In genomic region chr20:59042796-59043621, GRCh38 we compare ENCODE assay signal across 8 cellular contexts. TPM values are rescaled to one million over a fixed set of nuclear protein-coding genes. Genes with fewer than 3 reads are reported as not detected.
DNase-seq lines count a peak whose midpoint lies in the region; ATAC-seq and TF ChIP-seq lines count a peak whose summit lies in the region.

No MANE protein-coding gene starts in this region.

- H3K27me3 ChIP-seq in SU-DHL-6 (ENCODE audit: low read length) = no peaks in the 10 kb centered on the region
- no peaks in the 10 kb centered on the region for H3K27me3 ChIP-seq in heart left ventricle

- H3K36me3 Mint-ChIP-seq in activated naive CD8-positive, alpha-beta T cell treated with anti-CD3 and anti-CD28 coated beads, Interleukin-2, amount 50 U/mL, for 24 hours (ENCODE audit: low read depth) = peaks cover 32% of the 10 kb centered on the region
- H3K36me3 Mint-ChIP-seq in type B pancreatic cell = peaks cover 7% of the 10 kb centered on the region

- peaks cover 21% of the 10 kb centered on the region; the same call in 1 of the 2 replicates for H4K20me1 ChIP-seq in SU-DHL-6 (ENCODE audit: low read depth, low read length)

- ATAC-seq in HG02678 (IDR thresholded peaks at IDR 0.05; ENCODE audit: unreplicated experiment) (peak; percentile 92), heart left ventricle (peak; percentile 95 to 99 (median 98))
- ATAC-seq in activated naive CD8-positive, alpha-beta T cell treated with anti-CD3 and anti-CD28 coated beads, Interleukin-2, amount 50 U/mL, for 24 hours = peak; percentile 96

- peak overlapping the region; percentile 92 for H3K27ac Mint-ChIP-seq in activated naive CD8-positive, alpha-beta T cell treated with anti-CD3 and anti-CD28 coated beads, Interleukin-2, amount 50 U/mL, for 24 hours
- H3K27ac Mint-ChIP-seq in type B pancreatic cell = peak overlapping the region; percentile 82

- WGBS in heart left ventricle, 4 donors = 14 to 35% (median 15%) methylated on average over 31 to 66 of the region's 66 CpGs

- peaks cover 46% of the 10 kb centered on the region for H3K79me2 ChIP-seq in SU-DHL-6 (ENCODE audit: insufficient read depth, low read length)

- H3K27me3 Mint-ChIP-seq in activated naive CD8-positive, alpha-beta T cell treated with anti-CD3 and anti-CD28 coated beads, Interleukin-2, amount 50 U/mL, for 24 hours = no peaks in the 10 kb centered on the region
- peaks cover 3% of the 10 kb centered on the region for H3K27me3 Mint-ChIP-seq in type B pancreatic cell

- peak overlapping the region; percentile 82 for H3K4me3 Mint-ChIP-seq in activated naive CD8-positive, alpha-beta T cell treated with anti-CD3 and anti-CD28 coated beads, Interleukin-2, amount 50 U/mL, for 24 hours
- peak overlapping the region; percentile 89 for H3K4me3 Mint-ChIP-seq in type B pancreatic cell

- H3K36me3 ChIP-seq in SU-DHL-6 (ENCODE audit: low read length) (peaks cover 9% of the 10 kb centered on the region; the same call in 1 of the 2 replicates), heart left ventricle (peaks cover 0 to 13% (median 5%) of the 10 kb centered on the region in 9 donors)

- TF ChIP-seq CTCF in GM12875 (IDR thresholded peaks at IDR 0.05; ENCODE audit: borderline replicate concordance, insufficient read depth, low read depth, low read length) = no peak
- TF ChIP-seq CTCF in SU-DHL-6 (IDR thresholded peaks at IDR 0.05; ENCODE audit: insufficient read depth, low read length, poor library complexity, severe bottlenecking) = no peak
- peak in 1 of 12 donors; percentile 12 for TF ChIP-seq CTCF in heart left ventricle (IDR thresholded peaks at IDR 0.05)
- no peak for TF ChIP-seq CTCF in type B pancreatic cell (conservative IDR thresholded peaks at IDR 0.05)

- H3K9me3 Mint-ChIP-seq in activated naive CD8-positive, alpha-beta T cell treated with anti-CD3 and anti-CD28 coated beads, Interleukin-2, amount 50 U/mL, for 24 hours = no peaks in the 10 kb centered on the region
- H3K9me3 Mint-ChIP-seq in type B pancreatic cell = peaks cover 3% of the 10 kb centered on the region

- peak overlapping the region; percentile 94 for H3K9ac ChIP-seq in SU-DHL-6 (ENCODE audit: low read length)

- H3K27ac ChIP-seq in SU-DHL-6 (ENCODE audit: low read depth, low read length) (peak overlapping the region; percentile 64), heart left ventricle (peak overlapping the region; percentile 68 to 92 (median 86))

- H3K4me1 ChIP-seq in heart left ventricle = peaks cover 9 to 45% (median 28%) of the 10 kb centered on the region in 12 donors

- H3K9me3 ChIP-seq in SU-DHL-6 (ENCODE audit: insufficient read depth, low read length) (no peaks in the 10 kb centered on the region), heart left ventricle (no peaks in the 10 kb centered on the region)

- intact Hi-C loops in heart left ventricle (cut with DNase I) = loop anchor here in 5 of 10 donors (5.0 to 10.0 kb wide), 3 partner anchors 151 to 168 kb away; no protein-coding TSS in a partner anchor
- intact Hi-C loops in posterior cingulate gyrus (cut with DNase I) = loop anchor here (1.0 to 2.0 kb wide), 2 partner anchors 11 to 152 kb away; partner anchors contain the start of gene ATP5F1E

- peaks cover 63% of the 10 kb centered on the region for H3K4me1 Mint-ChIP-seq in activated naive CD8-positive, alpha-beta T cell treated with anti-CD3 and anti-CD28 coated beads, Interleukin-2, amount 50 U/mL, for 24 hours
- H3K4me1 Mint-ChIP-seq in type B pancreatic cell (ENCODE audit: unreplicated experiment) = peaks cover 25% of the 10 kb centered on the region

- DNase-seq in NCI-H1105 treated with DMSO at 0.1 percent for 48 hours (lab: John Stamatoyannopoulos, UW) = peak; percentile 33
- peak; percentile 96 for DNase-seq in activated naive CD8-positive, alpha-beta T cell treated with anti-CD3 and anti-CD28 coated beads, Interleukin-2, amount 50 U/mL, for 24 hours
- peak; percentile 94 to 97 (median 94) for DNase-seq in heart left ventricle
- DNase-seq in posterior cingulate gyrus = peak; percentile 73 to 98 (median 87)
- DNase-seq in type B pancreatic cell (ENCODE audit: extremely low spot score, unreplicated experiment) = peak; percentile 95

- H3K4me3 ChIP-seq in GM12875 (ENCODE audit: low read depth, low read length) (peak overlapping the region; percentile 90), SU-DHL-6 (ENCODE audit: insufficient read depth, low read length, poor library complexity, severe bottlenecking) (peak overlapping the region; percentile 89), heart left ventricle (peak overlapping the region; percentile 60 to 97 (median 76))

- H3K9me2 ChIP-seq in SU-DHL-6 (replicated peaks; ENCODE audit: insufficient read depth, low read length) = no peaks in the 10 kb centered on the region

- peak overlapping the region; percentile 97 for H3K4me2 ChIP-seq in SU-DHL-6 (ENCODE audit: low read depth, low read length, poor library complexity, severe bottlenecking)

- peaks cover 13% of the 10 kb centered on the region for H3F3A ChIP-seq in SU-DHL-6 (ENCODE audit: insufficient read depth)

- peak overlapping the region; percentile 73 for H2AFZ ChIP-seq in SU-DHL-6 (ENCODE audit: low read depth, low read length, severe bottlenecking)

- peak in 1 of 2 donors; percentile 57 for TF ChIP-seq POLR2A in heart left ventricle (IDR thresholded peaks at IDR 0.05)

RNA-seq across cellular contexts. Expression of gene PRELID3B, which starts 0.4 kb away (rescaled TPM):
- 10 to 100 TPM; 34.6 to 51.0 (median 43.7) TPM for total RNA-seq in heart left ventricle
- polyA plus RNA-seq in heart left ventricle = 10 to 100 TPM; 14.1 to 39.6 TPM
- 45.9 and 54.9 TPM in 2 replicates for total RNA-seq in type B pancreatic cell (ENCODE audit: low replicate concordance)

RNA-seq across cellular contexts. Expression of gene ATP5F1E, which starts 10.9 kb away (rescaled TPM):
- total RNA-seq in heart left ventricle (100 to 1,000 TPM in 7 of 9 donors, 10 to 100 TPM in 2; 38.5 to 153 (median 116) TPM), type B pancreatic cell (ENCODE audit: low replicate concordance) (75.6 and 81.8 TPM in 2 replicates)
- polyA plus RNA-seq in heart left ventricle = 100 to 1,000 TPM in 1 of 2 donors, 10 to 100 TPM in 1; 66.4 to 130 TPM

RNA-seq across cellular contexts. Expression of gene TUBB1, which starts 23.8 kb away (rescaled TPM):
- under 1 TPM; 0.07 to 0.64 (median 0.25) TPM for total RNA-seq in heart left ventricle
- polyA plus RNA-seq in heart left ventricle = under 1 TPM in 1 of 2 donors, not detected in 1; 0.17 TPM
- 0.46 and 0.52 TPM in 2 replicates for total RNA-seq in type B pancreatic cell (ENCODE audit: low replicate concordance)

RNA-seq across cellular contexts. Expression of gene CTSZ, which starts 36.0 kb away (rescaled TPM):
- total RNA-seq in heart left ventricle = 100 to 1,000 TPM in 8 of 9 donors, 10 to 100 TPM in 1; 97.8 to 482 (median 138) TPM
- 100 to 1,000 TPM in 1 of 2 donors, 10 to 100 TPM in 1; 92.2 to 122 TPM for polyA plus RNA-seq in heart left ventricle
- 71.9 and 75.9 TPM in 2 replicates for total RNA-seq in type B pancreatic cell (ENCODE audit: low replicate concordance)

Comparison
In these comparisons a context has a peak if more than half of its experiments do, and no peak if none do; other contexts are left out.
1. Peak in every context shown above with its lines: DNase-seq, ATAC-seq, H3K4me3 ChIP-seq and H3K27ac ChIP-seq.
2. DNase-seq: peak in every context shown above with its lines; median percentile 96 in activated naive CD8-positive, alpha-beta T cell treated with anti-CD3 and anti-CD28 coated beads, Interleukin-2, amount 50 U/mL, for 24 hours; 95 in type B pancreatic cell; 94 in heart left ventricle; 87 in posterior cingulate gyrus; 33 in NCI-H1105 treated with DMSO at 0.1 percent for 48 hours.